ENCODE assay signal across 8 cellular contexts in the genomic region with DNA sequence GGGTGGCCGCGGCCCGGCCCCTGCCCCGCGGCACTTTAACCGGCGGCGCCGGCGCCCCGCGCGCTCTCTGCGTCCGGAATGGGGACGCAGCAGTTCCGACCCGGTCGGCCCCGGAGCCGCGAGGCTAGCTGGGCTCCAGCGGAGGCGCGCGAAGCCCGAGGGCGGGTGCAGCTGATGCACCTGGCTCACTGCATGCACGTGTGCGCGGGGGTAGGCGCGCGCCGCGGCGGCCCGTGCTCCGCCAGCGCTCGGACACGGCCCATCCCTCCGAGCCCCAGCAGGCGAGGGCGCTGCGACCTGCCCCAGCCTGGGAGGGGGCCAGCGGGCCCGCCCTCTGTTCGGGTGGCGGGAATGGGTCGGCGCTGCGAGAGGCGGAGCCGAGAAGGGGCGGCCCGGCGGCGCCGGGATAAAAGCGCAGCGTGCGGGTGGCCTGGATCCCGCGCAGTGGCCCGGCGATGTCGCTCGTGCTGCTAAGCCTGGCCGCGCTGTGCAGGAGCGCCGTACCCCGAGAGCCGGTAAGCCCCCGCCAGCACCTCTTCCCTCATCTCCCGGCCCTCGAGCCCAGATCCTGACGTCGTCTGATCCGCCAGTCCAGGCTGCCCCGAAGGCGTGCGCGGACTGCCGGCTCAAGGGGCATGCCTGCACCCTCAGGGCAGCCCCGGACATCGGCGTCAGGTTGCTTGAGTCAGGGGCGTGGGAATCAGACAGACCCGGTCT. TPM values are rescaled to one million over a fixed set of nuclear protein-coding genes. Genes with fewer than 3 reads are reported as not detected.
A peak's percentile ranks its signal among the peaks of the same experiment; 100 is the strongest.
DNase-seq lines count a peak whose midpoint lies in the region; ATAC-seq, FAIRE-seq and TF ChIP-seq lines count a peak whose summit lies in the region.

A gene with protein sequence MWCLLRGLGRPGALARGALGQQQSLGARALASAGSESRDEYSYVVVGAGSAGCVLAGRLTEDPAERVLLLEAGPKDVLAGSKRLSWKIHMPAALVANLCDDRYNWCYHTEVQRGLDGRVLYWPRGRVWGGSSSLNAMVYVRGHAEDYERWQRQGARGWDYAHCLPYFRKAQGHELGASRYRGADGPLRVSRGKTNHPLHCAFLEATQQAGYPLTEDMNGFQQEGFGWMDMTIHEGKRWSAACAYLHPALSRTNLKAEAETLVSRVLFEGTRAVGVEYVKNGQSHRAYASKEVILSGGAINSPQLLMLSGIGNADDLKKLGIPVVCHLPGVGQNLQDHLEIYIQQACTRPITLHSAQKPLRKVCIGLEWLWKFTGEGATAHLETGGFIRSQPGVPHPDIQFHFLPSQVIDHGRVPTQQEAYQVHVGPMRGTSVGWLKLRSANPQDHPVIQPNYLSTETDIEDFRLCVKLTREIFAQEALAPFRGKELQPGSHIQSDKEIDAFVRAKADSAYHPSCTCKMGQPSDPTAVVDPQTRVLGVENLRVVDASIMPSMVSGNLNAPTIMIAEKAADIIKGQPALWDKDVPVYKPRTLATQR (minus strand): TSS at position 286 of the 717 bp plus-strand sequence. CDS start 22,411 bp downstream, outside the sequence.
A gene with protein sequence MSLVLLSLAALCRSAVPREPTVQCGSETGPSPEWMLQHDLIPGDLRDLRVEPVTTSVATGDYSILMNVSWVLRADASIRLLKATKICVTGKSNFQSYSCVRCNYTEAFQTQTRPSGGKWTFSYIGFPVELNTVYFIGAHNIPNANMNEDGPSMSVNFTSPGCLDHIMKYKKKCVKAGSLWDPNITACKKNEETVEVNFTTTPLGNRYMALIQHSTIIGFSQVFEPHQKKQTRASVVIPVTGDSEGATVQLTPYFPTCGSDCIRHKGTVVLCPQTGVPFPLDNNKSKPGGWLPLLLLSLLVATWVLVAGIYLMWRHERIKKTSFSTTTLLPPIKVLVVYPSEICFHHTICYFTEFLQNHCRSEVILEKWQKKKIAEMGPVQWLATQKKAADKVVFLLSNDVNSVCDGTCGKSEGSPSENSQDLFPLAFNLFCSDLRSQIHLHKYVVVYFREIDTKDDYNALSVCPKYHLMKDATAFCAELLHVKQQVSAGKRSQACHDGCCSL (plus strand): TSS at position 435 of the 717 bp plus-strand sequence. CDS start 21 bp downstream, at position 456.

- H3K4me3 ChIP-seq in foreskin fibroblast (ENCODE audit: low read depth in 1 of 2, low read length in 2 of 2), result peak within 1 kb of the TSS; percentile 53 to 69

- TF ChIP-seq CTCF in foreskin fibroblast (IDR thresholded peaks at IDR 0.05; ENCODE audit: low read depth, low read length) (no peak), nephron progenitor cell (IDR thresholded peaks at IDR 0.05) (no peak)

- H3K4me3 Mint-ChIP-seq in activated CD4-positive, alpha-beta memory T cell treated with anti-CD3 and anti-CD28 coated beads, Interleukin-2, amount 10 ng/mL, durations not matched to agents 7 days and 5 days, result peak within 1 kb of the TSS; percentile 72
- H3K4me3 Mint-ChIP-seq in nephron progenitor cell, result peak within 1 kb of the TSS; percentile 81

- ATAC-seq in GM19395 (IDR thresholded peaks at IDR 0.05; ENCODE audit: unreplicated experiment) (peak; percentile 40), GM21447 (IDR thresholded peaks at IDR 0.05; ENCODE audit: unreplicated experiment) (no peak)

- no peaks in the 10 kb centered on the region for H3K9me3 Mint-ChIP-seq in activated CD4-positive, alpha-beta memory T cell treated with anti-CD3 and anti-CD28 coated beads, Interleukin-2, amount 10 ng/mL, durations not matched to agents 7 days and 5 days
- no peaks in the 10 kb centered on the region for H3K9me3 Mint-ChIP-seq in nephron progenitor cell

- peak within 1 kb of the TSS; percentile 54 for H3K27ac Mint-ChIP-seq in activated CD4-positive, alpha-beta memory T cell treated with anti-CD3 and anti-CD28 coated beads, Interleukin-2, amount 10 ng/mL, durations not matched to agents 7 days and 5 days
- H3K27ac Mint-ChIP-seq in nephron progenitor cell, result no peak within 1 kb of the TSS

- FAIRE-seq in HTR-8/SVneo (lab: Jason Lieb, UNC), result no peak

- H3K36me3 Mint-ChIP-seq in activated CD4-positive, alpha-beta memory T cell treated with anti-CD3 and anti-CD28 coated beads, Interleukin-2, amount 10 ng/mL, durations not matched to agents 7 days and 5 days (ENCODE audit: low read depth), result peaks cover 4% of the 10 kb centered on the region
- H3K36me3 Mint-ChIP-seq in nephron progenitor cell (ENCODE audit: low read depth), result no peaks in the 10 kb centered on the region

- DNase-seq in DMS53 treated with DMSO at 0.1 percent for 48 hours (lab: John Stamatoyannopoulos, UW; ENCODE audit: unreplicated experiment), result peak; percentile 6
- peak; percentile 48 for DNase-seq in HTR-8/SVneo (ENCODE audit: insufficient read length, low spot score)
- DNase-seq in activated CD4-positive, alpha-beta memory T cell treated with anti-CD3 and anti-CD28 coated beads, Interleukin-2, amount 10 ng/mL, durations not matched to agents 7 days and 5 days, result peak; percentile 43
- DNase-seq in foreskin fibroblast, result peak in 1 of 2 donors; percentile 44
- DNase-seq in nephron progenitor cell, result peak; percentile 74
- no peak for DNase-seq in hepatic stellate cell (ENCODE audit: low spot score)

- CTCF ChIA-PET in activated CD4-positive, alpha-beta memory T cell treated with anti-CD3 and anti-CD28 coated beads, Interleukin-2, amount 10 ng/mL, durations not matched to agents 7 days and 5 days (lab: Charles Lee), result interaction anchor here (0.9 to 1.9 kb wide), 4 partner anchors 17 to 176 kb away, joined by 3 to 6 read pairs (median 3); no protein-coding TSS in a partner anchor

- H3K4me1 Mint-ChIP-seq in activated CD4-positive, alpha-beta memory T cell treated with anti-CD3 and anti-CD28 coated beads, Interleukin-2, amount 10 ng/mL, durations not matched to agents 7 days and 5 days, result peaks cover 14% of the 10 kb centered on the region
- H3K4me1 Mint-ChIP-seq in nephron progenitor cell, result peaks cover 24% of the 10 kb centered on the region

- H3K27me3 Mint-ChIP-seq in activated CD4-positive, alpha-beta memory T cell treated with anti-CD3 and anti-CD28 coated beads, Interleukin-2, amount 10 ng/mL, durations not matched to agents 7 days and 5 days, result peaks cover 61% of the 10 kb centered on the region
- H3K27me3 Mint-ChIP-seq in nephron progenitor cell (ENCODE audit: low read depth, poor library complexity), result peaks cover 50% of the 10 kb centered on the region

- POLR2A ChIA-PET in activated CD4-positive, alpha-beta memory T cell treated with anti-CD3 and anti-CD28 coated beads, Interleukin-2, amount 10 ng/mL, durations not matched to agents 7 days and 5 days (lab: Charles Lee), result interaction anchor here (1.0 to 2.3 kb wide), 4 partner anchors 15 to 121 kb away, joined by 3 to 15 read pairs (median 5); a partner anchor contains a TSS

RNA-seq across cellular contexts. Expression of the first gene that starts in this region (rescaled TPM):
- total RNA-seq in activated CD4-positive, alpha-beta memory T cell treated with anti-CD3 and anti-CD28 coated beads, Interleukin-2, amount 10 ng/mL, durations not matched to agents 7 days and 5 days, result 1 to 10 TPM; 9.0 to 9.1 TPM

RNA-seq across cellular contexts. Expression of the second gene that starts in this region (rescaled TPM):
- total RNA-seq in activated CD4-positive, alpha-beta memory T cell treated with anti-CD3 and anti-CD28 coated beads, Interleukin-2, amount 10 ng/mL, durations not matched to agents 7 days and 5 days, result 10 to 100 TPM; 60.7 to 62.4 TPM
